ENCODE assay signal across 19 cellular contexts in genomic region chr3:172320468-172320867, GRCh38.
DNase-seq lines count a peak whose midpoint lies in the region; ATAC-seq, FAIRE-seq and TF ChIP-seq lines count a peak whose summit lies in the region.
"Had no signal": no experiment of that assay in that cellular context is flagged by ENCODE, and none has a peak within 500 bp of the region (broad histone marks: within the 10 kb centered on the region; RNA-seq: fewer than 3 reads in every experiment).

No MANE protein-coding gene starts in this region.

- intact Hi-C loops in left ventricle myocardium inferior (cut with micrococcal nuclease) (no loop called here), left cardiac atrium (cut with DNase I) (loop anchor here in 1 of 2 donors (10.0 kb wide), 1 partner anchor 286 kb away; the partner anchor contains the start of gene FNDC3B), mammary epithelial cell (cut with micrococcal nuclease) (no loop called here), uterus (cut with DNase I; ENCODE audit: low total_unique reads) (no loop called here)

- H3K4me2 ChIP-seq in mammary epithelial cell (ENCODE audit: insufficient read depth, low read depth, low read length), result no peak overlapping the region

- no peak overlapping the region for H3K4me3 ChIP-seq in left ventricle myocardium inferior
- H3K4me3 ChIP-seq in mammary epithelial cell (replicated peaks in 1 of 3; ENCODE audit: insufficient read depth in 1 of 3, low read depth in 2 of 3, low read length in 3 of 3), result no peak overlapping the region
- no peak overlapping the region for H3K4me3 ChIP-seq in neutrophil (ENCODE audit: low read depth in 1 of 2, low read length in 1 of 2)
- no peak overlapping the region for H3K4me3 ChIP-seq in uterus
- H3K4me3 ChIP-seq: left lung, upper lobe of right lung had no signal

- no peak overlapping the region for H3K9ac ChIP-seq in mammary epithelial cell (ENCODE audit: insufficient read depth, low read length)

- H3K4me1 ChIP-seq in left ventricle myocardium inferior (peaks cover 98% of the 10 kb centered on the region), mammary epithelial cell (ENCODE audit: insufficient read depth, low read length) (peaks cover 40% of the 10 kb centered on the region), neutrophil (ENCODE audit: control insufficient read depth in 1 of 2, insufficient read depth in 1 of 2, low read depth in 1 of 2, low read length in 1 of 2) (peaks cover 23 to 30% of the 10 kb centered on the region in 2 experiments), uterus (peaks cover 16 to 42% of the 10 kb centered on the region in 2 donors)

- TF ChIP-seq POLR2A in uterus (IDR thresholded peaks at IDR 0.05) (no peak), GM12891 (IDR thresholded peaks at IDR 0.05; ENCODE audit: low read depth, low read length) (no peak)

- no TSS peak for BruUV-seq in mammary epithelial cell (replicated peaks; lab: Mats Ljungman, UMichigan)

- H3K36me3 ChIP-seq in left ventricle myocardium inferior, result peaks cover 25% of the 10 kb centered on the region
- H3K36me3 ChIP-seq in mammary epithelial cell (ENCODE audit: insufficient read depth, low read length), result peaks cover 10% of the 10 kb centered on the region
- H3K36me3 ChIP-seq in neutrophil, result peaks cover 57% of the 10 kb centered on the region
- H3K36me3 ChIP-seq in uterus, result no peaks in the 10 kb centered on the region

- no peaks in the 10 kb centered on the region for H4K20me1 ChIP-seq in mammary epithelial cell (ENCODE audit: insufficient read depth, low read length)

- H3K27ac ChIP-seq in left ventricle myocardium inferior (replicated peaks) (peak overlapping the region; percentile 74), mammary epithelial cell (ENCODE audit: insufficient read depth, low read depth, low read length) (peak overlapping the region; percentile 7), neutrophil (peak overlapping the region; percentile 67), uterus (peak overlapping the region; percentile 82 to 95)

- H3K27me3 ChIP-seq in left ventricle myocardium inferior (ENCODE audit: low read depth) (no peaks in the 10 kb centered on the region), mammary epithelial cell (ENCODE audit: insufficient read depth, low read length) (no peaks in the 10 kb centered on the region), neutrophil (no peaks in the 10 kb centered on the region), uterus (no peaks in the 10 kb centered on the region)
- H3K27me3 ChIP-seq: left lung, upper lobe of right lung had no signal

- DNase-seq in left ventricle myocardium inferior (no peak), left cardiac atrium (no peak), mammary epithelial cell (no peak), uterus (no peak), GM12891 (ENCODE audit: insufficient read length, low spot score) (no peak), hepatic stellate cell (ENCODE audit: low spot score) (no peak)
- DNase-seq: ACHN; activated CD4-positive, CD25-positive, alpha-beta regulatory T cell; activated CD8-positive, alpha-beta memory T cell treated with anti-CD3 and anti-CD28 coated beads, Interleukin-2, amount 10 ng/mL, durations not matched to agents 7 days and 5 days; activated naive CD4-positive, alpha-beta T cell treated with anti-CD3 and anti-CD28 coated beads for 36 hours; effector CD8-positive, alpha-beta T cell; left lung; naive thymus-derived CD4-positive, alpha-beta T cell; RPMI8226; T-cell; upper lobe of right lung had no signal

- ATAC-seq in left cardiac atrium, result no peak
- no peak for ATAC-seq in GM19395 (IDR thresholded peaks at IDR 0.05; ENCODE audit: unreplicated experiment)
- ATAC-seq: activated CD8-positive, alpha-beta memory T cell treated with anti-CD3 and anti-CD28 coated beads, Interleukin-2, amount 10 ng/mL, durations not matched to agents 7 days and 5 days; left lung; naive thymus-derived CD4-positive, alpha-beta T cell; T-cell had no signal

- CTCF ChIA-PET in mammary epithelial cell (lab: Charles Lee; ENCODE audit: low non-redundant PET), result no interaction called here

- WGBS in mammary epithelial cell (ENCODE audit: low coverage, missing lambda C conversion rate), result 47% methylated on average over 2 of the region's 2 CpGs

- in situ Hi-C loops in mammary epithelial cell (cut with MboI; ENCODE audit: low sequenced_read_pairs in 2 of 2), result no loop called here

- no peak for TF ChIP-seq CTCF in left ventricle myocardium inferior (IDR thresholded peaks at IDR 0.05; ENCODE audit: borderline replicate concordance)
- no peak for TF ChIP-seq CTCF in mammary epithelial cell (conservative IDR thresholded peaks at IDR 0.05 in 1 of 2, IDR thresholded peaks at IDR 0.05 in 1 of 2; ENCODE audit: extremely low read depth in 1 of 2, insufficient read depth in 1 of 2, low read depth in 1 of 2, low read length in 2 of 2)
- TF ChIP-seq CTCF in neutrophil (IDR thresholded peaks at IDR 0.05), result no peak
- no peak for TF ChIP-seq CTCF in uterus (IDR thresholded peaks at IDR 0.05)

- FAIRE-seq in GM12891 (lab: Jason Lieb, UNC), result no peak
- FAIRE-seq: G401.6 had no signal

- no peaks in the 10 kb centered on the region for H3K9me3 ChIP-seq in left ventricle myocardium inferior (replicated peaks)
- H3K9me3 ChIP-seq in mammary epithelial cell (replicated peaks; ENCODE audit: insufficient read depth, low read length), result no peaks in the 10 kb centered on the region
- H3K9me3 ChIP-seq in neutrophil, result no peaks in the 10 kb centered on the region
- H3K9me3 ChIP-seq in uterus, result no peaks in the 10 kb centered on the region
- H3K9me3 ChIP-seq: left lung, upper lobe of right lung had no signal

- peaks cover 7% of the 10 kb centered on the region for H3K79me2 ChIP-seq in mammary epithelial cell (ENCODE audit: insufficient read depth, low read length)

- no peak overlapping the region for H2AFZ ChIP-seq in mammary epithelial cell (ENCODE audit: low read depth, low read length)

- dilution Hi-C loops in mammary epithelial cell (cut with HindIII; ENCODE audit: low sequenced_read_pairs), result no loop called here

TF ChIP-seq in GM12891, 5 proteins besides CTCF, POLR2A, EP300 and RAD21:
- no peak for TF ChIP-seq PAX5 (IDR thresholded peaks at IDR 0.05; ENCODE audit: insufficient read depth, low read length, severe bottlenecking)
- no peak for TF ChIP-seq POU2F2 (IDR thresholded peaks at IDR 0.05; ENCODE audit: low read depth, low read length)
- TF ChIP-seq SPI1 (IDR thresholded peaks at IDR 0.05; ENCODE audit: low read depth, low read length), result no peak
- TF ChIP-seq POLR2AphosphoS5 (IDR thresholded peaks at IDR 0.05; ENCODE audit: low read depth, low read length), result no peak
- no peak for TF ChIP-seq TAF1 (IDR thresholded peaks at IDR 0.05; ENCODE audit: low read depth, low read length)
TF ChIP-seq in GM12891: peak in this region for 0.

Comparison
In these comparisons a context has a peak if more than half of its experiments do, and no peak if none do; other contexts are left out.
1. H3K27ac ChIP-seq: peak in every context shown above with its lines; median percentile 88 in uterus; 74 in left ventricle myocardium inferior; 67 in neutrophil; 7 in mammary epithelial cell.